In the genomic region with DNA sequence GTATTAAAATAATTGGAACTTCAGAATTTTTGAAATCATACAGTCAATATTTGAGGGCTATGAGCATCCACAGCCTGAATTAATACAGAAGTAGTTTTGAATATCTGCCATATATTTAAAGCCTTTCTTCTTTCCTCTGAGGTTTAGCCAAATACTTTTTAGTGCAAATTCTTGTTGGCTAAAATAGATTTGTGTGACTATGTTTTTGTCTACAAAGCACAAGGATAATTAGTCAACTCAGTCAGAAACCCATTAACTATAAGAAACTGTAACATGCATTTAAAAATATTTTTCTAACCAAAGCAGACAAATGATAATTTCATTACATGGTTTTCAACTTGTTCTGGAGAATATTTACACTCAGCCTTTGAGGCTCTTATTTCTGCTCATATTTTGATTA, we compare ENCODE assay signal across 26 cellular contexts.
"Had no signal": no experiment of that assay in that cellular context is flagged by ENCODE, and none has a peak within 500 bp of the region (broad histone marks: within the 10 kb centered on the region; RNA-seq: fewer than 3 reads in every experiment).

No MANE protein-coding gene starts in this region.

- H3K4me3 Mint-ChIP-seq: dendritic cell treated with granulocyte-macrophage colony-stimulating factor and Interleukin-4, amounts not matched to agents 40 ng/mL and 50 ng/mL, for 4 days; effector memory CD8-positive, alpha-beta T cell; endodermal cell had no signal

- H3K27ac ChIP-seq: colonic mucosa, coronary artery, dorsolateral prefrontal cortex, epithelial cell of prostate, foreskin keratinocyte, gastrocnemius medialis, heart left ventricle, heart right ventricle had no signal

- H3K9me3 ChIP-seq: colonic mucosa, esophagus muscularis mucosa, esophagus squamous epithelium, gastrocnemius medialis, gastroesophageal sphincter had no signal

- H3K27me3 Mint-ChIP-seq: dendritic cell treated with granulocyte-macrophage colony-stimulating factor and Interleukin-4, amounts not matched to agents 40 ng/mL and 50 ng/mL, for 4 days had no signal

- H3K4me1 Mint-ChIP-seq: endodermal cell had no signal

- DNase-seq: colonic mucosa; cortex of kidney; dorsolateral prefrontal cortex; effector CD4-positive, alpha-beta T cell; effector CD8-positive, alpha-beta T cell; effector memory CD4-positive, alpha-beta T cell; effector memory CD8-positive, alpha-beta T cell; endodermal cell; erythroblast; esophagus squamous epithelium; foreskin fibroblast; foreskin keratinocyte; foreskin melanocyte; gastrocnemius medialis; glutamatergic neuron; head of caudate nucleus; heart left ventricle; heart right ventricle had no signal

- H3K9me3 Mint-ChIP-seq: endodermal cell had no signal

- H3K4me1 ChIP-seq: colonic mucosa, esophagus squamous epithelium, foreskin keratinocyte, gastrocnemius medialis had no signal

- H3K36me3 ChIP-seq: colonic mucosa had no signal

- H3K27ac Mint-ChIP-seq: dendritic cell treated with granulocyte-macrophage colony-stimulating factor and Interleukin-4, amounts not matched to agents 40 ng/mL and 50 ng/mL, for 4 days; effector memory CD8-positive, alpha-beta T cell; endodermal cell had no signal

- FAIRE-seq: colon, endothelial cell of umbilical vein, frontal cortex had no signal

- H3K27me3 ChIP-seq: colonic mucosa, esophagus muscularis mucosa, esophagus squamous epithelium, foreskin keratinocyte, gastrocnemius medialis, gastroesophageal sphincter, heart left ventricle, heart right ventricle had no signal

- H3K4me3 ChIP-seq: colonic mucosa, coronary artery, dorsolateral prefrontal cortex, esophagus muscularis mucosa, esophagus squamous epithelium, gastrocnemius medialis, gastroesophageal sphincter, heart left ventricle, heart right ventricle had no signal
